ENCODE assay signal across 16 cellular contexts in the genomic region with DNA sequence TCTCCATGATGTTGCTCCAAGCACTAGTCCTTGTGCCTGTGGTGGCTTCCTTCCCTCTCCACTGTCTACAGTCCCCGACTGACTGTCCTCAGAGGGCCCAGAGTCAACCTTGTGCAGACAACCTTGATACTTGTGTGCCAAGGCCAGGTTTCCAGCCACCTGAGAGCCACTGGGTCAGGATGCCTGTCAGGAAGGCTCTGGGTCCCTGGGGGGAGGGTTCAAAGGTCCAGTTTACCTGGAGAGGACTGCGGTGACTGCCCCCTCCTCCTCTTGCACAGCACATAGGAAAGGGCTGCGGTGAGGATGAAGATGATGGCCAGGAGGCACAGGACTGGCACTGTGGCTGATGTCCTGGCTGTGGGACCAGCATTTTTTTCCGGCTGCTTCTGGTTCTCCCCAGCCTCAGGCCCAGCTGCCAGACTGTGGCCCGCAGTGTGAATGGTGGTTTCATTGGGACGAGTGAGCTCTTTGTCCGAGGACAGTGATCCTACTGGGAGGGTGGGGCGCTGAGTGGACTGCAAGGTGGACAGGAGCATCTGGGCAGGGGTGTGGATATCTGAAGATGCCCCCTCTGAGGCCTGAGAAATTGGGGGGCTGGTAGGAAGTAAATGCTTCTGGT. TPM values are rescaled to one million over a fixed set of nuclear protein-coding genes. Genes with fewer than 3 reads are reported as not detected.
"Had no signal": no experiment of that assay in that cellular context is flagged by ENCODE, and none has a peak within 500 bp of the region (broad histone marks: within the 10 kb centered on the region; RNA-seq: fewer than 3 reads in every experiment).

No MANE protein-coding gene starts in this region.

- H3K27ac ChIP-seq: ascending aorta, breast epithelium, gastrocnemius medialis, WERI-Rb-1 had no signal

- H3K9me3 Mint-ChIP-seq: activated CD4-positive, alpha-beta memory T cell treated with anti-CD3 and anti-CD28 coated beads for 36 hours; activated naive CD4-positive, alpha-beta T cell treated with anti-CD3 and anti-CD28 coated beads, Interleukin-2, amount 10 ng/mL, durations not matched to agents 7 days and 5 days had no signal

- H3K36me3 ChIP-seq: breast epithelium, transverse colon had no signal

- H3K4me3 Mint-ChIP-seq: activated CD4-positive, alpha-beta memory T cell treated with anti-CD3 and anti-CD28 coated beads for 36 hours; activated CD4-positive, alpha-beta T cell treated with anti-CD3 and anti-CD28 coated beads for 36 hours; activated CD8-positive, alpha-beta memory T cell treated with anti-CD3 and anti-CD28 coated beads, Interleukin-2, amount 10 ng/mL, durations not matched to agents 7 days and 5 days; activated naive CD4-positive, alpha-beta T cell treated with anti-CD3 and anti-CD28 coated beads, Interleukin-2, amount 10 ng/mL, durations not matched to agents 7 days and 5 days had no signal

- ATAC-seq: activated CD4-positive, alpha-beta T cell treated with anti-CD3 and anti-CD28 coated beads for 36 hours; activated CD8-positive, alpha-beta memory T cell treated with anti-CD3 and anti-CD28 coated beads, Interleukin-2, amount 10 ng/mL, durations not matched to agents 7 days and 5 days; gastrocnemius medialis; left lobe of liver; SK-N-SH treated with all-trans-retinoic acid at 6 μM for 48 hours had no signal

- H3K4me3 ChIP-seq: ascending aorta, breast epithelium, gastrocnemius medialis, transverse colon had no signal

- H3K27ac Mint-ChIP-seq: activated CD4-positive, alpha-beta memory T cell treated with anti-CD3 and anti-CD28 coated beads for 36 hours; activated CD4-positive, alpha-beta T cell treated with anti-CD3 and anti-CD28 coated beads for 36 hours; activated CD8-positive, alpha-beta memory T cell treated with anti-CD3 and anti-CD28 coated beads, Interleukin-2, amount 10 ng/mL, durations not matched to agents 7 days and 5 days; activated naive CD4-positive, alpha-beta T cell treated with anti-CD3 and anti-CD28 coated beads, Interleukin-2, amount 10 ng/mL, durations not matched to agents 7 days and 5 days had no signal

- DNase-seq: activated CD4-positive, alpha-beta memory T cell treated with anti-CD3 and anti-CD28 coated beads for 36 hours; activated CD4-positive, alpha-beta T cell treated with anti-CD3 and anti-CD28 coated beads for 36 hours; activated CD8-positive, alpha-beta memory T cell treated with anti-CD3 and anti-CD28 coated beads, Interleukin-2, amount 10 ng/mL, durations not matched to agents 7 days and 5 days; activated naive CD4-positive, alpha-beta T cell treated with anti-CD3 and anti-CD28 coated beads, Interleukin-2, amount 10 ng/mL, durations not matched to agents 7 days and 5 days; activated T-cell treated with anti-CD3 and anti-CD28 coated beads, Interleukin-2, amount 50 U/mL, for 1 hour; gastrocnemius medialis; islet precursor cell; mesenchymal stem cell; stimulated activated naive CD4-positive, alpha-beta T cell; transverse colon; WERI-Rb-1 had no signal

- H3K9me3 ChIP-seq: ascending aorta, breast epithelium, gastrocnemius medialis, transverse colon had no signal

RNA-seq across cellular contexts. Expression of a gene that starts 4.7 kb away (rescaled TPM):
- total RNA-seq: ascending aorta, dermis microvascular lymphatic vessel endothelial cell, gastrocnemius medialis had no signal
